16 cellular contexts compared by ENCODE assay signal in the genomic region with DNA sequence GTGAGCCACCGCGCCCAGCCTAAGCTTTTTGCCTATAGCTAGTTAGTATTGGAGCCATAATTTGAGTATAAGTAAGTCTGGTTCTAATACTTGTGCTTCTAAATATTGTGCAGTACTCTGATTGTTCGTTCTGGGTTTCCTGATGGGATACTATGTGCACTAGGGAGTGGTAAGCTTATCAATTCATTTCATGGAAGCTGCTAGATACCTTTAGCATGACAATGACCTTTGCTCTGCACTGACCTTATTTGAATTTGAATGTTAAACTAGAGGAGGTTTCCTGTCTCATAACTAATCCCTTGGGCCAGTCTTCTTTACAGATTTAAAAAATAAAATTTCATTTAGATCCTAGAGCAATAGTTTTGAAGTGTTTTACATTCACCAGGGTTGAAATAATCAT.
DNase-seq lines count a peak whose midpoint lies in the region; ATAC-seq and TF ChIP-seq lines count a peak whose summit lies in the region.
"Had no signal": no experiment of that assay in that cellular context is flagged by ENCODE, and none has a peak within 500 bp of the region (broad histone marks: within the 10 kb centered on the region; RNA-seq: fewer than 3 reads in every experiment).

No MANE protein-coding gene starts in this region.

- no peaks in the 10 kb centered on the region; the same call in 1 of the 2 replicates for H3K36me3 ChIP-seq in HUES48 (ENCODE audit: control insufficient read depth, insufficient read depth, low read length)
- H3K36me3 ChIP-seq: BE2C had no signal

- no peak overlapping the region for H3K4me3 ChIP-seq in HUES48 (ENCODE audit: low read depth, low read length)
- H3K4me3 ChIP-seq: BLaER1 had no signal

- H3K27ac ChIP-seq in HUES48 (ENCODE audit: low read depth, low read length): peak overlapping the region; percentile 24
- H3K27ac ChIP-seq: BLaER1 had no signal

- H3K27me3 Mint-ChIP-seq in progenitor cell of endocrine pancreas: no peaks in the 10 kb centered on the region
- no peaks in the 10 kb centered on the region for H3K27me3 Mint-ChIP-seq in effector memory CD8-positive, alpha-beta T cell
- H3K27me3 Mint-ChIP-seq: CD4-positive, alpha-beta memory T cell; CD4-positive, CD25-positive, alpha-beta regulatory T cell; CD8-positive, alpha-beta memory T cell had no signal

- H3K36me3 Mint-ChIP-seq in progenitor cell of endocrine pancreas (ENCODE audit: insufficient read depth): peaks cover 14% of the 10 kb centered on the region
- H3K36me3 Mint-ChIP-seq in effector memory CD8-positive, alpha-beta T cell (ENCODE audit: insufficient read depth): peaks cover 12% of the 10 kb centered on the region

- DNase-seq in progenitor cell of endocrine pancreas (ENCODE audit: low spot score, unreplicated experiment) (no peak), DMS79 (lab: John Stamatoyannopoulos, UW) (no peak)
- no peak for DNase-seq in effector memory CD8-positive, alpha-beta T cell
- no peak for DNase-seq in stimulated activated CD4-positive, alpha-beta T cell treated with anti-CD3 and anti-CD28 coated beads, Interleukin-4, amount 100 ng/mL, for 4 hours
- DNase-seq: 8988T; ACHN; BE2C; C1 segment of cervical spinal cord; CD4-positive, alpha-beta memory T cell; CD4-positive, CD25-positive, alpha-beta regulatory T cell; CD8-positive, alpha-beta memory T cell; DMS53; GF-D8 had no signal

- no peak for ATAC-seq in effector memory CD8-positive, alpha-beta T cell (replicated peaks)

- H3K9me3 Mint-ChIP-seq in progenitor cell of endocrine pancreas (ENCODE audit: low read depth): no peaks in the 10 kb centered on the region
- no peaks in the 10 kb centered on the region for H3K9me3 Mint-ChIP-seq in effector memory CD8-positive, alpha-beta T cell
- H3K9me3 Mint-ChIP-seq: CD14-positive monocyte; CD4-positive, alpha-beta memory T cell; CD4-positive, CD25-positive, alpha-beta regulatory T cell; CD8-positive, alpha-beta memory T cell had no signal

- no peak overlapping the region for H3K9ac ChIP-seq in HUES48 (ENCODE audit: low read depth, low read length)
- H3K9ac ChIP-seq: BLaER1 had no signal

- H3K4me3 Mint-ChIP-seq in progenitor cell of endocrine pancreas (ENCODE audit: low read depth): no peak overlapping the region
- no peak overlapping the region for H3K4me3 Mint-ChIP-seq in effector memory CD8-positive, alpha-beta T cell
- H3K4me3 Mint-ChIP-seq: CD14-positive monocyte; CD4-positive, alpha-beta memory T cell; CD4-positive, CD25-positive, alpha-beta regulatory T cell; CD8-positive, alpha-beta memory T cell had no signal

- TF ChIP-seq CTCF in progenitor cell of endocrine pancreas (IDR thresholded peaks at IDR 0.05; ENCODE audit: unreplicated experiment): no peak

- no peaks in the 10 kb centered on the region for H3K9me3 ChIP-seq in HUES48 (ENCODE audit: control insufficient read depth, insufficient read depth, low read length)
- H3K9me3 ChIP-seq: BE2C, BLaER1 had no signal

- H3K27ac Mint-ChIP-seq in progenitor cell of endocrine pancreas: peak overlapping the region; percentile 23
- H3K27ac Mint-ChIP-seq in effector memory CD8-positive, alpha-beta T cell: no peak overlapping the region
- H3K27ac Mint-ChIP-seq: CD14-positive monocyte; CD4-positive, alpha-beta memory T cell; CD4-positive, CD25-positive, alpha-beta regulatory T cell; CD8-positive, alpha-beta memory T cell had no signal

- peaks cover 19% of the 10 kb centered on the region; the same call in 1 of the 2 replicates for H3K4me1 ChIP-seq in HUES48 (ENCODE audit: control insufficient read depth, insufficient read depth, low read length)
- H3K4me1 ChIP-seq: BE2C, BLaER1 had no signal

- no peaks in the 10 kb centered on the region for H3K27me3 ChIP-seq in HUES48 (ENCODE audit: control insufficient read depth, insufficient read depth, low read length)
- H3K27me3 ChIP-seq: BE2C, BLaER1 had no signal

- peaks cover 13% of the 10 kb centered on the region for H3K4me1 Mint-ChIP-seq in progenitor cell of endocrine pancreas (ENCODE audit: low read depth)
- H3K4me1 Mint-ChIP-seq in effector memory CD8-positive, alpha-beta T cell (ENCODE audit: low read depth in 2 of 2): peaks cover 2 to 16% of the 10 kb centered on the region in 2 donors
- H3K4me1 Mint-ChIP-seq: CD14-positive monocyte; CD4-positive, alpha-beta memory T cell had no signal
